11 cellular contexts compared by ENCODE assay signal in the genomic region with DNA sequence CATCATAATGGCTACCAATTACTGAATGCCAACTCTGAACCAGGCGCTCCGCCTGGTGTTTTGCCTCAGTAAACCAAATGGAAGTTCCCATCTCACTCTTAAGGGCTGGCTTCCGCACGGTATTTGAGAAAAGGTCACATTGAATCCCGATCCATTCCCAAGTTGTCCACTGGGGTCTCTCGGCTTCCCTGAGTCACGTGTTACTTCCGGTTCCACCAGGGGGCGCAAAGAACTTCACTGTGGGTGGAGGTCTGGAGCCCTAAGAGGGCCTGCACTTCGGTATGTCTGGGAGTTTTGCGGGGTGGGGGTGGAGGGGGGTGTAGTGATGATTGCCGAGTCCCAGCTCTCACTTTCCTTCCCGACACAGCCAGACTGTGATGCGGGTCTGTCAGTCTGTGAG. TPM values are rescaled to one million over a fixed set of nuclear protein-coding genes. Genes with fewer than 3 reads are reported as not detected.
DNase-seq lines count a peak whose midpoint lies in the region; ATAC-seq and TF ChIP-seq lines count a peak whose summit lies in the region.
"Had no signal": no experiment of that assay in that cellular context is flagged by ENCODE, and none has a peak within 500 bp of the region (broad histone marks: within the 10 kb centered on the region; RNA-seq: fewer than 3 reads in every experiment).

No MANE protein-coding gene starts in this region.

- POLR2A ChIA-PET in CD4-positive, alpha-beta T cell (lab: Charles Lee) = interaction anchor here (0.6 kb wide), 1 partner anchor 935 kb away, joined by 5 read pairs; no protein-coding TSS in a partner anchor

- CTCF ChIA-PET in CD4-positive, alpha-beta T cell (lab: Charles Lee) = no interaction called here

- H2AFZ ChIP-seq in hepatocyte = no peak overlapping the region

- H3K4me2 ChIP-seq in hepatocyte = no peak overlapping the region

- no peak overlapping the region for H3K27ac ChIP-seq in hepatocyte
- H3K27ac ChIP-seq in CD4-positive, alpha-beta T cell (ENCODE audit: low read depth, low read length) = no peak overlapping the region
- H3K27ac ChIP-seq: esophagus squamous epithelium had no signal

- DNase-seq in CD14-positive monocyte (ENCODE audit: low spot score) (no peak), GM12864 (ENCODE audit: low read depth) (no peak), RPMI8226 (peak; percentile 24), hepatocyte (ENCODE audit: low spot score) (no peak), NCI-H1048 (lab: John Stamatoyannopoulos, UW) (no peak), Right ventricle myocardium inferior (ENCODE audit: missing footprints) (no peak)
- DNase-seq in CD4-positive, alpha-beta T cell = no peak
- DNase-seq: esophagus squamous epithelium, NCI-H226 had no signal

- intact Hi-C loops in CD14-positive monocyte (cut with micrococcal nuclease) (no loop called here), Right ventricle myocardium inferior (cut with DNase I) (no loop called here)
- intact Hi-C loops in CD4-positive, alpha-beta T cell (cut with DNase I, micrococcal nuclease) = no loop called here

- H3K4me3 ChIP-seq in GM12864 (ENCODE audit: low read depth, low read length) = no peak overlapping the region
- no peak overlapping the region for H3K4me3 ChIP-seq in hepatocyte
- H3K4me3 ChIP-seq: esophagus squamous epithelium had no signal

- peak; percentile 8 for TF ChIP-seq CTCF in CD14-positive monocyte (IDR thresholded peaks at IDR 0.05)
- TF ChIP-seq CTCF in GM12864 (IDR thresholded peaks at IDR 0.05; ENCODE audit: low read depth, low read length, missing control alignments) = peak; percentile 35
- peak; percentile 15 for TF ChIP-seq CTCF in hepatocyte (IDR thresholded peaks at IDR 0.05; ENCODE audit: poor library complexity)
- no peak for TF ChIP-seq CTCF in CD4-positive, alpha-beta T cell (IDR thresholded peaks at IDR 0.05)

- WGBS in hepatocyte (ENCODE audit: low lambda C conversion rate, missing lambda C conversion rate) = 73% methylated on average over 14 of the region's 14 CpGs

- no peak overlapping the region for H3K4me3 Mint-ChIP-seq in CD14-positive monocyte
- H3K4me3 Mint-ChIP-seq in CD4-positive, alpha-beta T cell = no peak overlapping the region
- H3K4me3 Mint-ChIP-seq: memory B cell had no signal

- no peaks in the 10 kb centered on the region for H3K79me2 ChIP-seq in hepatocyte

- no peaks in the 10 kb centered on the region for H3K27me3 ChIP-seq in hepatocyte
- no peaks in the 10 kb centered on the region for H3K27me3 ChIP-seq in CD4-positive, alpha-beta T cell (ENCODE audit: control insufficient read depth, insufficient read depth, low read length)
- H3K27me3 ChIP-seq: esophagus squamous epithelium had no signal

- no peaks in the 10 kb centered on the region for H3K4me1 Mint-ChIP-seq in CD14-positive monocyte
- no peaks in the 10 kb centered on the region for H3K4me1 Mint-ChIP-seq in CD4-positive, alpha-beta T cell (ENCODE audit: low read depth)
- H3K4me1 Mint-ChIP-seq: memory B cell had no signal

- H3K27me3 Mint-ChIP-seq in CD14-positive monocyte (ENCODE audit: low read depth in 3 of 3) = peaks cover 3 to 4% (median 3%) of the 10 kb centered on the region in 3 donors
- peaks cover 4% of the 10 kb centered on the region for H3K27me3 Mint-ChIP-seq in CD4-positive, alpha-beta T cell

- H3K4me1 ChIP-seq in hepatocyte (ENCODE audit: insufficient read depth) = no peaks in the 10 kb centered on the region

- peak overlapping the region in 1 of 7 donors; percentile 17 for H3K27ac Mint-ChIP-seq in CD14-positive monocyte
- no peak overlapping the region for H3K27ac Mint-ChIP-seq in CD4-positive, alpha-beta T cell
- H3K27ac Mint-ChIP-seq: memory B cell had no signal

- peaks cover 0 to 7% (median 0%) of the 10 kb centered on the region in 7 donors for H3K9me3 Mint-ChIP-seq in CD14-positive monocyte
- H3K9me3 Mint-ChIP-seq in CD4-positive, alpha-beta T cell = no peaks in the 10 kb centered on the region

- no peaks in the 10 kb centered on the region for H3K36me3 ChIP-seq in hepatocyte (replicated peaks; ENCODE audit: insufficient read depth, low read depth)
- H3K36me3 ChIP-seq: esophagus squamous epithelium had no signal

- ATAC-seq in GM18505 (IDR thresholded peaks at IDR 0.05; ENCODE audit: unreplicated experiment) (no peak), Right ventricle myocardium inferior (no peak)
- no peak for ATAC-seq in CD4-positive, alpha-beta T cell (ENCODE audit: poor library complexity)

- H3K9me2 ChIP-seq in hepatocyte (replicated peaks; ENCODE audit: insufficient read depth) = no peaks in the 10 kb centered on the region

- no peaks in the 10 kb centered on the region for H4K20me1 ChIP-seq in hepatocyte (ENCODE audit: insufficient read depth, poor library complexity, severe bottlenecking)

- no peak for TF ChIP-seq POLR2A in GM18505 (IDR thresholded peaks at IDR 0.05; ENCODE audit: borderline replicate concordance, extremely low read depth, insufficient read depth, insufficient read length)

- H3K36me3 Mint-ChIP-seq in CD14-positive monocyte = no peaks in the 10 kb centered on the region
- H3K36me3 Mint-ChIP-seq in CD4-positive, alpha-beta T cell (ENCODE audit: low read depth) = no peaks in the 10 kb centered on the region
- H3K36me3 Mint-ChIP-seq: memory B cell had no signal

- H3K9me3 ChIP-seq in hepatocyte (ENCODE audit: low read depth) = no peaks in the 10 kb centered on the region
- no peaks in the 10 kb centered on the region for H3K9me3 ChIP-seq in CD4-positive, alpha-beta T cell (ENCODE audit: control insufficient read depth, low read length)
- H3K9me3 ChIP-seq: esophagus squamous epithelium had no signal

RNA-seq across cellular contexts. Expression of gene NHS, which starts 13.4 kb away (rescaled TPM):
- 1 to 10 TPM in 1 of 2 donors, under 1 TPM in 1; 0.86 to 1.3 TPM for polyA plus RNA-seq in CD14-positive monocyte
- 2.7 and 3.1 TPM in 2 replicates for total RNA-seq in hepatocyte
- 0.35 and 1.2 TPM in 2 replicates for polyA plus RNA-seq in hepatocyte
- total RNA-seq in CD4-positive, alpha-beta T cell = under 1 TPM; 0.36 to 0.53 TPM
- 2.8 TPM for total RNA-seq in Right ventricle myocardium inferior
